20 cellular contexts compared by ENCODE assay signal in the genomic region with DNA sequence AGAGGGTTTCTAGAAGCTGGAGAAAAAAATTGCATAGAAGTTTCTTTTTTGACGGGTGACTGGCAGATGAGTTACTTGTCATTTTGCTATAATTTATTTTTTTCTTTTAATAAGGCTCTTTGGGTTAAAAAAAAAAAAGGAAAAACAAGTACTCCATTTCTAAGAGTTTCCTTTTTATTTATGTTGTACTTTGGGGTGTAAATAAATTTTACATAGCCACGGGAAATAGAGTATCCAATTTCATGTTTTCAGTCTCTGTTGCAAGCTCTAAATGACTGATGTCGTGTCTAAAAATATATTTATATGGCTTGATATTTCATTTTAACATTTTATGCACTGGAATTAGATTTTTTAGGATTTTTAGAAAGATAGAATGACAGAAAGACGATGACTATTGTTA. TPM values are rescaled to one million over a fixed set of nuclear protein-coding genes. Genes with fewer than 3 reads are reported as not detected.
A peak's percentile ranks its signal among the peaks of the same experiment; 100 is the strongest.
DNase-seq lines count a peak whose midpoint lies in the region; ATAC-seq and TF ChIP-seq lines count a peak whose summit lies in the region.
"Had no signal": no experiment of that assay in that cellular context is flagged by ENCODE, and none has a peak within 500 bp of the region (broad histone marks: within the 10 kb centered on the region; RNA-seq: fewer than 3 reads in every experiment).

No MANE protein-coding gene starts in this region.

- H3K36me3 ChIP-seq in heart left ventricle (no peaks in the 10 kb centered on the region), MG63 (peaks cover 3% of the 10 kb centered on the region; the same call in 1 of the 2 replicates), fibroblast of lung (ENCODE audit: control insufficient read depth, insufficient read depth, low read length) (no peaks in the 10 kb centered on the region), skeletal muscle tissue (ENCODE audit: control insufficient read depth in 3 of 3, insufficient read depth in 3 of 3, low read length in 3 of 3) (no peaks in the 10 kb centered on the region)
- H3K36me3 ChIP-seq: Peyer's patch had no signal

- H3K9ac ChIP-seq in fibroblast of lung (ENCODE audit: insufficient read depth, low read length) (no peak overlapping the region), skeletal muscle tissue (ENCODE audit: low read depth in 1 of 3, low read length in 3 of 3) (peak overlapping the region; percentile 88 to 96 (median 91))

- H3K4me3 ChIP-seq in heart left ventricle (peak overlapping the region in 4 of 12 donors; percentile 56 to 72 (median 63)), MG63 (peak overlapping the region; percentile 65), fibroblast of lung (replicated peaks in 1 of 4; ENCODE audit: control extremely low read depth in 1 of 4, insufficient read depth in 1 of 4, low read depth in 3 of 4, low read length in 4 of 4) (peak overlapping the region in 3 of 4 experiments; percentile 72 to 85 (median 78)), skeletal muscle tissue (ENCODE audit: low read length in 3 of 3) (peak overlapping the region in 1 of 3 donors; percentile 18)
- H3K4me3 ChIP-seq: Peyer's patch had no signal

- no peak overlapping the region for H2AFZ ChIP-seq in fibroblast of lung (ENCODE audit: low read length)

- intact Hi-C loops in heart left ventricle (cut with DNase I) (loop anchor here in 6 of 10 donors (5.0 to 10.0 kb wide), 7 partner anchors 120 to 282 kb away; no protein-coding TSS in a partner anchor), Right ventricle myocardium superior (cut with DNase I) (no loop called here)

- H3K4me2 ChIP-seq in fibroblast of lung (ENCODE audit: extremely low read depth, insufficient read depth, low read length), result peak overlapping the region; percentile 25

- no peak for ATAC-seq in heart left ventricle
- ATAC-seq in Right ventricle myocardium superior (ENCODE audit: poor library complexity), result no peak
- ATAC-seq in GM19463 (IDR thresholded peaks at IDR 0.05; ENCODE audit: unreplicated experiment), result no peak
- ATAC-seq: Right ventricle myocardium inferior had no signal

- H3K27me3 ChIP-seq in heart left ventricle (peaks cover 0 to 66% (median 15%) of the 10 kb centered on the region in 9 donors), MG63 (no peaks in the 10 kb centered on the region), fibroblast of lung (ENCODE audit: control insufficient read depth, insufficient read depth, low read length) (no peaks in the 10 kb centered on the region), skeletal muscle tissue (ENCODE audit: control insufficient read depth in 3 of 3, insufficient read depth in 3 of 3, low read length in 3 of 3) (peaks cover 0 to 3% (median 2%) of the 10 kb centered on the region in 3 donors)

- H3K79me2 ChIP-seq in fibroblast of lung (ENCODE audit: control insufficient read depth, insufficient read depth, low read length), result peaks cover 29% of the 10 kb centered on the region

- no peak for TF ChIP-seq CTCF in heart left ventricle (IDR thresholded peaks at IDR 0.05)
- no peak for TF ChIP-seq CTCF in fibroblast of lung (conservative IDR thresholded peaks at IDR 0.05 in 1 of 2, IDR thresholded peaks at IDR 0.05 in 1 of 2; ENCODE audit: low read depth in 1 of 2, low read length in 2 of 2)

- WGBS in heart left ventricle, 4 donors, result 26 to 39% (median 34%) methylated on average over 4 of the region's 4 CpGs

- H3K4me1 ChIP-seq in heart left ventricle (peaks cover 0 to 22% (median 0%) of the 10 kb centered on the region in 12 donors), fibroblast of lung (ENCODE audit: control insufficient read depth, extremely low read depth, insufficient read depth, low read length) (no peaks in the 10 kb centered on the region), skeletal muscle tissue (ENCODE audit: control insufficient read depth in 3 of 3, insufficient read depth in 3 of 3, low read length in 3 of 3) (peaks cover 4 to 20% (median 11%) of the 10 kb centered on the region in 3 donors)

- H3K27ac ChIP-seq in heart left ventricle, result peak overlapping the region in 8 of 12 donors; percentile 19 to 93 (median 83)
- no peak overlapping the region for H3K27ac ChIP-seq in fibroblast of lung (ENCODE audit: insufficient read depth, low read length)
- peak overlapping the region; percentile 92 for H3K27ac ChIP-seq in skeletal muscle tissue (ENCODE audit: low read depth, low read length)
- H3K27ac ChIP-seq: C4-2B, Peyer's patch had no signal

- no peaks in the 10 kb centered on the region for H3K9me3 ChIP-seq in heart left ventricle
- H3K9me3 ChIP-seq in MG63, result no peaks in the 10 kb centered on the region
- no peaks in the 10 kb centered on the region for H3K9me3 ChIP-seq in fibroblast of lung (ENCODE audit: control insufficient read depth, insufficient read depth, low read depth, low read length)
- H3K9me3 ChIP-seq in skeletal muscle tissue (ENCODE audit: control insufficient read depth in 3 of 3, low read length in 3 of 3), result no peaks in the 10 kb centered on the region
- H3K9me3 ChIP-seq: Peyer's patch had no signal

- DNase-seq in heart left ventricle (no peak), Right ventricle myocardium superior (no peak), MG63 (no peak), fibroblast of lung (ENCODE audit: low read depth in 2 of 2) (peak in 1 of 2 donors; percentile 63), NCI-H1436 (lab: John Stamatoyannopoulos, UW) (no peak), T-helper 2 cell (no peak)
- DNase-seq: DMS 273 treated with DMSO at 0.1 percent for 48 hours, Kasumi-1, MV-4-11, NCI-H1436 treated with DMSO at 0.1 percent for 48 hours, NCI-H2029 treated with DMSO at 0.1 percent for 48 hours, NCI-H510A treated with DMSO at 0.1 percent for 48 hours, NCI-H82, Peyer's patch had no signal

- TF ChIP-seq POLR2A in heart left ventricle (IDR thresholded peaks at IDR 0.05), result no peak

- no peaks in the 10 kb centered on the region for H4K20me1 ChIP-seq in fibroblast of lung (ENCODE audit: control insufficient read depth, extremely low read depth, insufficient read depth, low read length)

RNA-seq across cellular contexts. Expression of a gene that starts 3.3 kb away (rescaled TPM):
- total RNA-seq in heart left ventricle (10 to 100 TPM; 14.6 to 29.6 (median 22.6) TPM), Right ventricle myocardium superior (20.4 TPM), fibroblast of lung (23.9 and 38.0 TPM in 2 replicates), skeletal muscle tissue (40.2 TPM)
- polyA plus RNA-seq in heart left ventricle (1 to 10 TPM; 3.6 to 9.9 TPM), fibroblast of lung (4.6 and 17.7 TPM in 2 replicates)
- total RNA-seq in MG63 (2014; rRNA removed; shearing (Covaris generic); ENCODE audit: low replicate concordance), result 6.1 and 12.0 TPM in 2 replicates
- polyA plus RNA-seq in fibroblast of lung (2012), result 2.8 and 8.6 TPM in 2 replicates
- 11.2 and 29.3 TPM in 2 replicates for polyA minus RNA-seq in fibroblast of lung (ENCODE audit: low replicate concordance)
- total RNA-seq: HT-29 had no signal
- polyA plus RNA-seq: IgD-negative memory B cell had no signal
